ENCODE assay signal across 7 cellular contexts in genomic region chr9:128558431-128559310, GRCh38.
DNase-seq lines count a peak whose midpoint lies in the region; ATAC-seq and TF ChIP-seq lines count a peak whose summit lies in the region.

No MANE protein-coding gene starts in this region.

- peak overlapping the region; percentile 58 for H3K4me3 Mint-ChIP-seq in activated T-cell treated with anti-CD3 and anti-CD28 coated beads, Interleukin-2, amount 50 U/mL, for 24 hours
- H3K4me3 Mint-ChIP-seq in nephron = peak overlapping the region in 2 of 3 experiments; percentile 18 to 62

- peak overlapping the region in 1 of 2 donors; percentile 25 for H3K4me3 ChIP-seq in tibial artery

- DNase-seq in NCI-H345 treated with DMSO at 0.1 percent for 48 hours (lab: John Stamatoyannopoulos, UW; ENCODE audit: unreplicated experiment) (peak; percentile 70), fibroblast of gingiva (ENCODE audit: low read depth) (peak; percentile 81), tibial artery (peak; percentile 83 to 94)
- peak; percentile 58 for DNase-seq in activated T-cell treated with anti-CD3 and anti-CD28 coated beads, Interleukin-2, amount 50 U/mL, for 24 hours

- TF ChIP-seq CTCF in nephron (IDR thresholded peaks at IDR 0.05; ENCODE audit: unreplicated experiment in 3 of 3) (no peak), tibial artery (IDR thresholded peaks at IDR 0.05) (no peak)

- H3K27ac ChIP-seq in tibial artery = peak overlapping the region; percentile 55 to 69

- no peaks in the 10 kb centered on the region for H3K9me3 Mint-ChIP-seq in activated T-cell treated with anti-CD3 and anti-CD28 coated beads, Interleukin-2, amount 50 U/mL, for 24 hours
- no peaks in the 10 kb centered on the region for H3K9me3 Mint-ChIP-seq in nephron

- peaks cover 25% of the 10 kb centered on the region for H3K36me3 Mint-ChIP-seq in activated T-cell treated with anti-CD3 and anti-CD28 coated beads, Interleukin-2, amount 50 U/mL, for 24 hours (ENCODE audit: low read depth)
- peaks cover 16% of the 10 kb centered on the region for H3K36me3 Mint-ChIP-seq in nephron (ENCODE audit: low read depth)

- peak; percentile 95 for ATAC-seq in GM18511 (IDR thresholded peaks at IDR 0.05; ENCODE audit: unreplicated experiment)
- ATAC-seq in HG03097 (IDR thresholded peaks at IDR 0.05; ENCODE audit: low FRiP score, unreplicated experiment) = peak; percentile 56

- H3K27me3 Mint-ChIP-seq in activated T-cell treated with anti-CD3 and anti-CD28 coated beads, Interleukin-2, amount 50 U/mL, for 24 hours = no peaks in the 10 kb centered on the region
- no peaks in the 10 kb centered on the region for H3K27me3 Mint-ChIP-seq in nephron (ENCODE audit: low read depth)

- peak overlapping the region; percentile 93 for H3K27ac Mint-ChIP-seq in activated T-cell treated with anti-CD3 and anti-CD28 coated beads, Interleukin-2, amount 50 U/mL, for 24 hours
- H3K27ac Mint-ChIP-seq in nephron = peak overlapping the region; percentile 60 to 82 (median 79)

- intact Hi-C loops in tibial artery (cut with DNase I; ENCODE audit: low total_unique reads) = loop anchor here (10.0 kb wide), 1 partner anchor 104 kb away; the partner anchor contains the start of gene ODF2

- H3K27me3 ChIP-seq in tibial artery = no peaks in the 10 kb centered on the region

- no peaks in the 10 kb centered on the region for H3K9me3 ChIP-seq in tibial artery

- H3K4me1 ChIP-seq in tibial artery = peaks cover 0 to 65% (median 52%) of the 10 kb centered on the region in 4 donors

- peaks cover 0 to 5% (median 0%) of the 10 kb centered on the region in 3 donors for H3K36me3 ChIP-seq in tibial artery

- peaks cover 45% of the 10 kb centered on the region for H3K4me1 Mint-ChIP-seq in activated T-cell treated with anti-CD3 and anti-CD28 coated beads, Interleukin-2, amount 50 U/mL, for 24 hours (ENCODE audit: low read depth)
- H3K4me1 Mint-ChIP-seq in nephron = peaks cover 32% of the 10 kb centered on the region
